ENCODE assay signal across 26 cellular contexts in genomic region chr21:32595431-32595830, GRCh38. TPM values are rescaled to one million over a fixed set of nuclear protein-coding genes. Genes with fewer than 3 reads are reported as not detected.
DNase-seq lines count a peak whose midpoint lies in the region; ATAC-seq and TF ChIP-seq lines count a peak whose summit lies in the region.
"Had no signal": no experiment of that assay in that cellular context is flagged by ENCODE, and none has a peak within 500 bp of the region (broad histone marks: within the 10 kb centered on the region; RNA-seq: fewer than 3 reads in every experiment).

No MANE protein-coding gene starts in this region.

- intact Hi-C loops in spleen (cut with DNase I; ENCODE audit: low total_unique reads) = no loop called here

- 0 out of 2 replicates have a peak, but pooled peaks cover 2% of the 10 kb centered on the region for H4K20me1 ChIP-seq in MM.1S (ENCODE audit: insufficient read depth, low read length)

- peaks cover 4% of the 10 kb centered on the region for H3K4me1 ChIP-seq in MM.1S (ENCODE audit: low read length)
- H3K4me1 ChIP-seq in spleen = no peaks in the 10 kb centered on the region
- H3K4me1 ChIP-seq: BE2C had no signal

- no peaks in the 10 kb centered on the region for H3K9me3 Mint-ChIP-seq in central memory CD8-positive, alpha-beta T cell
- H3K9me3 Mint-ChIP-seq: CD14-positive monocyte; CD4-positive, alpha-beta memory T cell; CD4-positive, CD25-positive, alpha-beta regulatory T cell; CD8-positive, alpha-beta memory T cell had no signal

- TF ChIP-seq POLR2A in spleen (IDR thresholded peaks at IDR 0.05) = no peak

- H3K27me3 Mint-ChIP-seq in central memory CD8-positive, alpha-beta T cell = no peaks in the 10 kb centered on the region
- H3K27me3 Mint-ChIP-seq: CD4-positive, alpha-beta memory T cell; CD4-positive, CD25-positive, alpha-beta regulatory T cell; CD8-positive, alpha-beta memory T cell had no signal

- no peak for DNase-seq in MM.1S
- no peak for DNase-seq in central memory CD8-positive, alpha-beta T cell (ENCODE audit: low spot score in 2 of 2)
- peak; percentile 55 for DNase-seq in spleen
- DNase-seq in cerebellum (ENCODE audit: low spot score) = no peak
- DNase-seq: 8988T; ACHN; BE2C; C1 segment of cervical spinal cord; CD4-positive, alpha-beta memory T cell; CD4-positive, CD25-positive, alpha-beta regulatory T cell; CD8-positive, alpha-beta memory T cell; COR-L47; DMS 273 treated with DMSO at 0.1 percent for 48 hours; DMS153; DMS53; DMS79; DND-41; EL; GDM1 had no signal

- no peak overlapping the region for H2AFZ ChIP-seq in MM.1S (ENCODE audit: low read length)

- peaks cover 5% of the 10 kb centered on the region for H3K36me3 Mint-ChIP-seq in central memory CD8-positive, alpha-beta T cell (ENCODE audit: insufficient read depth)

- peaks cover 6% of the 10 kb centered on the region for H3F3A ChIP-seq in MM.1S (ENCODE audit: insufficient read depth, low read length)

- peak overlapping the region; percentile 28; the same call in 1 of the 2 replicates for H3K4me3 ChIP-seq in MM.1S (ENCODE audit: low read length)
- no peak overlapping the region for H3K4me3 ChIP-seq in spleen
- H3K4me3 ChIP-seq: BLaER1, GM12878 had no signal

- H3K36me3 ChIP-seq in MM.1S (replicated peaks; ENCODE audit: insufficient read depth, low read length) (no peaks in the 10 kb centered on the region; the same call in 1 of the 2 replicates), spleen (peaks cover 0 to 37% (median 7%) of the 10 kb centered on the region in 6 donors)

- H3K27me3 ChIP-seq in MM.1S (replicated peaks; ENCODE audit: insufficient read depth, low read length) (peaks cover 10% of the 10 kb centered on the region; the same call in 1 of the 2 replicates), spleen (replicated peaks in 1 of 7) (no peaks in the 10 kb centered on the region)
- H3K27me3 ChIP-seq: BE2C, BLaER1 had no signal

- no peaks in the 10 kb centered on the region for H3K4me1 Mint-ChIP-seq in central memory CD8-positive, alpha-beta T cell
- H3K4me1 Mint-ChIP-seq: CD14-positive monocyte had no signal

- H3K9me3 ChIP-seq in MM.1S (replicated peaks; ENCODE audit: insufficient read depth, low read length) (no peaks in the 10 kb centered on the region), spleen (no peaks in the 10 kb centered on the region)
- H3K9me3 ChIP-seq: BE2C, BLaER1 had no signal

- no peak overlapping the region for H3K9ac ChIP-seq in MM.1S (ENCODE audit: low read length)
- H3K9ac ChIP-seq: BLaER1 had no signal

- TF ChIP-seq CTCF in MM.1S (IDR thresholded peaks at IDR 0.05; ENCODE audit: low read length) = no peak
- TF ChIP-seq CTCF in spleen (IDR thresholded peaks at IDR 0.05 in 8 of 11, conservative IDR thresholded peaks at IDR 0.05 in 3 of 11) = no peak

- H3K4me3 Mint-ChIP-seq in central memory CD8-positive, alpha-beta T cell = no peak overlapping the region
- H3K4me3 Mint-ChIP-seq: CD14-positive monocyte; CD4-positive, alpha-beta memory T cell; CD4-positive, CD25-positive, alpha-beta regulatory T cell; CD8-positive, alpha-beta memory T cell had no signal

- peak overlapping the region; percentile 64; the same call in 1 of the 2 replicates for H3K4me2 ChIP-seq in MM.1S (ENCODE audit: low read depth, low read length)
- H3K4me2 ChIP-seq: BLaER1 had no signal

- H3K27ac Mint-ChIP-seq in central memory CD8-positive, alpha-beta T cell (ENCODE audit: low read depth) = peak overlapping the region; percentile 33
- H3K27ac Mint-ChIP-seq: CD14-positive monocyte; CD4-positive, alpha-beta memory T cell had no signal

- 88 to 98% (median 93%) methylated on average over 6 to 11 of the region's 11 CpGs for WGBS in spleen, 5 donors

- H3K79me2 ChIP-seq in MM.1S (ENCODE audit: low read length) = no peaks in the 10 kb centered on the region

- H3K27ac ChIP-seq in MM.1S (ENCODE audit: low read length) (no peak overlapping the region), spleen (no peak overlapping the region)
- H3K27ac ChIP-seq: BLaER1 had no signal

- ATAC-seq in central memory CD8-positive, alpha-beta T cell (replicated peaks; ENCODE audit: extremely low read depth, poor library complexity, severe bottlenecking) = no peak
- ATAC-seq in HG03571 (IDR thresholded peaks at IDR 0.05; ENCODE audit: unreplicated experiment) = no peak
- ATAC-seq in GM21619 (IDR thresholded peaks at IDR 0.05; ENCODE audit: unreplicated experiment) = no peak
- no peak for ATAC-seq in GM21423 (IDR thresholded peaks at IDR 0.05; ENCODE audit: unreplicated experiment)

- H3K9me2 ChIP-seq in MM.1S (replicated peaks; ENCODE audit: insufficient read depth, low read length) = no peaks in the 10 kb centered on the region

RNA-seq across cellular contexts. Expression of gene TCP10L, which starts 10.1 kb away (rescaled TPM):
- total RNA-seq in spleen (1 to 10 TPM in 2 of 7 donors, under 1 TPM in 3, not detected in 2; 0.42 to 1.6 (median 0.70) TPM), cerebellum (7.9 TPM)
- polyA plus RNA-seq in spleen = 1 to 10 TPM in 1 of 3 donors, under 1 TPM in 2; 0.49 to 1.1 (median 0.58) TPM
- total RNA-seq: CD8-positive, alpha-beta memory T cell; G401 had no signal

RNA-seq across cellular contexts. Expression of gene CFAP298, which starts 16.7 kb away (rescaled TPM):
- 10 to 100 TPM; 22.4 to 30.4 (median 27.0) TPM for total RNA-seq in spleen
- polyA plus RNA-seq in spleen = 10 to 100 TPM; 28.7 to 34.6 (median 32.3) TPM
- 49.3 TPM for total RNA-seq in cerebellum
